Comparison of ENCODE assay signal across 8 cellular contexts in the genomic region with DNA sequence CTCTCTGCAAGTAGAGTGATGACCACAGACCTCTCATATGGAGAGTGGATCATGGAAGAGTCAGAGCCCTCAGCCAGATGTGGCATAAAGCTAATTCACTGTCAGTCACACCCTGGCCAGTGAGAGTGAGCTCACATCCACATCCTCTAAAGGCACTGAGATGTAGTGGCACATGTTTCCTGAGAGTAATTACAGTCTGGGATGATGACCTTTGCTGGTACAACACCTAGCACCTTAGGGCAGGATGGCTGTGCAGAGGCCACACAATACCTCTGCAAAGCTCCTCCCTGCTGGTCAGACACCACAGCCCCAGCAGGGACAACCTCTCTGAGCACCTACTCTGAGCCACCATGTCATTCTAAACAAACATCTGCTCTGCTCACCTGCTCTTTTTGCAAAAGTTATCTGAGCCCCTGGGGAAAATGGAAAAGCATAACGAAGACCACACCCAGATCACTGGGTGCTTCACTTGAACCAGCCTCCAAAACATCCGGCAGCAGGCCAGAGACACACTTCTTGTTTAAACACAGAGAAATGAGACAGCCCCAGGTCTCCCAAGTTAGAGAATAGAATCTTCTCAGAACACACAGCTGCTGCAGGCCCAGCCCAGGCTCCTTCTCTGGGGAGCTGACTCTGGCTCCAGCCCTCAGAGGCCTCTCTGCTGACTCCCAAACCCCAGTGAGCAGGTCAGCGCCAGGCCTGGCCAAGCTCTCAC. TPM values are rescaled to one million over a fixed set of nuclear protein-coding genes. Genes with fewer than 3 reads are reported as not detected.
DNase-seq lines count a peak whose midpoint lies in the region; ATAC-seq lines count a peak whose summit lies in the region.

No MANE protein-coding gene starts in this region.

- H3K9me3 ChIP-seq in T-helper 17 cell (ENCODE audit: control insufficient read depth, low read length, poor library complexity, severe bottlenecking) = no peaks in the 10 kb centered on the region

- peak overlapping the region; percentile 33 for H3K4me3 Mint-ChIP-seq in T-helper 17 cell
- peak overlapping the region; percentile 6 for H3K4me3 Mint-ChIP-seq in memory B cell

- peaks cover 27% of the 10 kb centered on the region for H3K4me1 Mint-ChIP-seq in T-helper 17 cell
- H3K4me1 Mint-ChIP-seq in memory B cell = peaks cover 42% of the 10 kb centered on the region

- peak overlapping the region; percentile 91 for H3K27ac Mint-ChIP-seq in T-helper 17 cell
- peak overlapping the region; percentile 86 for H3K27ac Mint-ChIP-seq in memory B cell

- no peak for DNase-seq in T-helper 17 cell
- no peak for DNase-seq in memory B cell (ENCODE audit: low spot score in 2 of 2)
- no peak for DNase-seq in GF-D8 (lab: John Stamatoyannopoulos, UW)
- DNase-seq in AG08395 (ENCODE audit: low spot score) = no peak

- no peaks in the 10 kb centered on the region for H3K9me3 Mint-ChIP-seq in memory B cell

- ATAC-seq in GM18520 (IDR thresholded peaks at IDR 0.05; ENCODE audit: unreplicated experiment) = peak; percentile 30
- peak; percentile 28 for ATAC-seq in HG03025 (IDR thresholded peaks at IDR 0.05; ENCODE audit: low FRiP score, unreplicated experiment)
- ATAC-seq in T-helper 17 cell = peak; percentile 34
- peak; percentile 16 for ATAC-seq in memory B cell (ENCODE audit: low read depth)
- ATAC-seq in GM21360 (IDR thresholded peaks at IDR 0.05; ENCODE audit: unreplicated experiment) = no peak
- no peak for ATAC-seq in GM19324 (IDR thresholded peaks at IDR 0.05; ENCODE audit: low FRiP score, unreplicated experiment)

- H3K36me3 Mint-ChIP-seq in T-helper 17 cell (ENCODE audit: low read depth) = no peaks in the 10 kb centered on the region
- peaks cover 4% of the 10 kb centered on the region for H3K36me3 Mint-ChIP-seq in memory B cell

- H3K27me3 Mint-ChIP-seq in T-helper 17 cell = no peaks in the 10 kb centered on the region
- H3K27me3 Mint-ChIP-seq in memory B cell = no peaks in the 10 kb centered on the region

RNA-seq across cellular contexts. Expression of gene PITPNM2, which starts 30.3 kb away (rescaled TPM):
- 10 to 100 TPM; 21.7 to 47.9 TPM for total RNA-seq in T-helper 17 cell

Comparison
In these comparisons a context has a peak if more than half of its experiments do, and no peak if none do; other contexts are left out.
1. ATAC-seq: peak in GM18520 (single experiment), HG03025 (single experiment), T-helper 17 cell (single experiment) and memory B cell (single experiment); none in GM21360 (single experiment) and GM19324 (single experiment).